ENCODE assay signal across 10 cellular contexts in the genomic region with DNA sequence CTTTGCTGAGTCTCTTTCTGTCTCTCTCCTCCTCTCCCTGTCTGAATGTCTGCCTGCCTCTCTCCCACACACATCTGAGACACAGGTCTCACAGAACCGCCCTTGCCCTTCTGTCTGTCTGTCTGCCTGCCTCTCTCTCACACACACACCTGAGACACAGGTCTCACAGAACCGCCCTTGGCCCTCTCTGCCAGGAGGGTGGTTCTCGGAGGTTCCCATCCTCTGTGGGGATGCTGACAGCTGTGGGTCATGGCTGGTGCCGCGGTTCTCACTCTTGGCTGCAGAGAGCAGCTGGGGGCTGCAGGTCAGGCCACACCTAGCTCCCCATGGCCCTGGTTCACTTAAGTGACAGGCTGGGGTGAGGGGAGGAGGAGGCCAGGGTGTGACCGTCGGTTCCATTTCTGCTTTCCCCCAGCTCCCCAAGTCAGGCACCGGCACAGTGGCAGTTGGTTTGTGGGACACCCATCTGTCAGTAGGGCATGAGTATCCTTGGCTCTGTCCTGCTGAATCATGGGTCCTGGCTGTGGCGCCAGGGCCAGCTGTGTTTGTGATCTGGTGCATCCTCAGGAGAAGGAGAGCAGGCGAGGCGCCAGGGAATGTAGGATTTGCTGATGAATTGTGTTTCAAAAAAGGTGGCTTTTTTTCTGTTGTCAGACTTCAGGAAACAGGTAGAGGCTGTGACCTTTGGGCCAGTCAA. TPM values are rescaled to one million over a fixed set of nuclear protein-coding genes. Genes with fewer than 3 reads are reported as not detected.
DNase-seq lines count a peak whose midpoint lies in the region; ATAC-seq and TF ChIP-seq lines count a peak whose summit lies in the region.
"Had no signal": no experiment of that assay in that cellular context is flagged by ENCODE, and none has a peak within 500 bp of the region (broad histone marks: within the 10 kb centered on the region; RNA-seq: fewer than 3 reads in every experiment).

No MANE protein-coding gene starts in this region.

- H3K36me3 ChIP-seq in breast epithelium (no peaks in the 10 kb centered on the region), spleen (no peaks in the 10 kb centered on the region)
- H3K36me3 ChIP-seq: ovary, SJCRH30 had no signal

- no peaks in the 10 kb centered on the region for H3K36me3 Mint-ChIP-seq in activated T-cell treated with anti-CD3 and anti-CD28 coated beads, Interleukin-2, amount 50 U/mL, for 24 hours (ENCODE audit: low read depth)

- peaks cover 3% of the 10 kb centered on the region for H3K27me3 Mint-ChIP-seq in activated T-cell treated with anti-CD3 and anti-CD28 coated beads, Interleukin-2, amount 50 U/mL, for 24 hours

- H3K27ac ChIP-seq in breast epithelium (peak overlapping the region in 1 of 2 donors; percentile 93), spleen (peak overlapping the region in 6 of 8 donors; percentile 90 to 98 (median 94))
- H3K27ac ChIP-seq: SJCRH30 had no signal

- no peaks in the 10 kb centered on the region for H3K9me3 ChIP-seq in breast epithelium
- H3K9me3 ChIP-seq in spleen, result no peaks in the 10 kb centered on the region
- H3K9me3 ChIP-seq: ovary, SJCRH30 had no signal

- H3K9me3 Mint-ChIP-seq in activated T-cell treated with anti-CD3 and anti-CD28 coated beads, Interleukin-2, amount 50 U/mL, for 24 hours, result no peaks in the 10 kb centered on the region

- H3K4me3 Mint-ChIP-seq in activated T-cell treated with anti-CD3 and anti-CD28 coated beads, Interleukin-2, amount 50 U/mL, for 24 hours, result peak overlapping the region; percentile 88

- H3K4me3 ChIP-seq in breast epithelium (peak overlapping the region in 2 of 3 donors; percentile 77 to 86), spleen (peak overlapping the region in 1 of 8 donors; percentile 80)
- H3K4me3 ChIP-seq: SJCRH30 had no signal

- WGBS in spleen, 5 donors, result 64 to 72% (median 69%) methylated on average over 7 to 11 of the region's 11 CpGs

- TF ChIP-seq CTCF in breast epithelium (IDR thresholded peaks at IDR 0.05), result no peak
- no peak for TF ChIP-seq CTCF in spleen (IDR thresholded peaks at IDR 0.05 in 8 of 11, conservative IDR thresholded peaks at IDR 0.05 in 3 of 11)
- no peak for TF ChIP-seq CTCF in GM10266 (IDR thresholded peaks at IDR 0.05; ENCODE audit: control insufficient read depth, insufficient read depth, low read depth, missing control alignments)

- peak overlapping the region; percentile 93 for H3K27ac Mint-ChIP-seq in activated T-cell treated with anti-CD3 and anti-CD28 coated beads, Interleukin-2, amount 50 U/mL, for 24 hours

- ATAC-seq in HG02678 (IDR thresholded peaks at IDR 0.05; ENCODE audit: unreplicated experiment), result no peak

- H3K27me3 ChIP-seq in breast epithelium, result peaks cover 0 to 34% of the 10 kb centered on the region in 2 donors
- H3K27me3 ChIP-seq in spleen (replicated peaks in 1 of 7), result peaks cover 0 to 47% (median 6%) of the 10 kb centered on the region in 7 donors
- H3K27me3 ChIP-seq: ovary, SJCRH30 had no signal

- TF ChIP-seq POLR2A in breast epithelium (IDR thresholded peaks at IDR 0.05) (no peak), spleen (IDR thresholded peaks at IDR 0.05) (no peak)

- no peak for DNase-seq in activated T-cell treated with anti-CD3 and anti-CD28 coated beads, Interleukin-2, amount 50 U/mL, for 24 hours
- no peak for DNase-seq in activated T-cell treated with anti-CD3 and anti-CD28 coated beads, Interleukin-2, amount 50 U/mL, for 1 hour
- DNase-seq in NCI-H446 treated with DMSO at 0.1 percent for 48 hours (lab: John Stamatoyannopoulos, UW) (peak; percentile 84), breast epithelium (ENCODE audit: low spot score in 2 of 2) (no peak), spleen (no peak), GM10266 (ENCODE audit: extremely low spot score) (no peak), globus pallidus (ENCODE audit: low spot score) (no peak)
- DNase-seq: SJCRH30 had no signal

- intact Hi-C loops in breast epithelium (cut with DNase I; ENCODE audit: low total_unique reads), result no loop called here
- intact Hi-C loops in spleen (cut with DNase I; ENCODE audit: low total_unique reads), result loop anchor here (10.0 kb wide), 1 partner anchor 258 kb away; no protein-coding TSS in a partner anchor

- H3K4me1 ChIP-seq in breast epithelium (peaks cover 0 to 4% of the 10 kb centered on the region in 2 donors), spleen (peaks cover 5 to 25% (median 17%) of the 10 kb centered on the region in 6 donors)
- H3K4me1 ChIP-seq: SJCRH30 had no signal

- peaks cover 21% of the 10 kb centered on the region for H3K4me1 Mint-ChIP-seq in activated T-cell treated with anti-CD3 and anti-CD28 coated beads, Interleukin-2, amount 50 U/mL, for 24 hours (ENCODE audit: low read depth)

RNA-seq across cellular contexts. Expression of gene CLPTM1L, which starts 42.3 kb away (rescaled TPM):
- total RNA-seq in breast epithelium, result 100 to 1,000 TPM in 2 of 3 donors, 10 to 100 TPM in 1; 94.0 to 121 (median 107) TPM
- 100 to 1,000 TPM in 3 of 7 donors, 10 to 100 TPM in 4; 87.2 to 118 (median 99.9) TPM for total RNA-seq in spleen
- polyA plus RNA-seq in spleen, result 10 to 100 TPM; 39.7 to 55.6 (median 45.1) TPM

RNA-seq across cellular contexts. Expression of gene SLC6A3, which starts 58.0 kb away (rescaled TPM):
- total RNA-seq in breast epithelium (under 1 TPM; under 0.01 to 0.32 (median 0.15) TPM), spleen (under 1 TPM in 3 of 7 donors, not detected in 4; 0.09 to 0.27 (median 0.18) TPM)
- polyA plus RNA-seq in spleen, result under 1 TPM; 0.02 to 0.06 (median 0.03) TPM
